17 cellular contexts compared by ENCODE assay signal in the genomic region with DNA sequence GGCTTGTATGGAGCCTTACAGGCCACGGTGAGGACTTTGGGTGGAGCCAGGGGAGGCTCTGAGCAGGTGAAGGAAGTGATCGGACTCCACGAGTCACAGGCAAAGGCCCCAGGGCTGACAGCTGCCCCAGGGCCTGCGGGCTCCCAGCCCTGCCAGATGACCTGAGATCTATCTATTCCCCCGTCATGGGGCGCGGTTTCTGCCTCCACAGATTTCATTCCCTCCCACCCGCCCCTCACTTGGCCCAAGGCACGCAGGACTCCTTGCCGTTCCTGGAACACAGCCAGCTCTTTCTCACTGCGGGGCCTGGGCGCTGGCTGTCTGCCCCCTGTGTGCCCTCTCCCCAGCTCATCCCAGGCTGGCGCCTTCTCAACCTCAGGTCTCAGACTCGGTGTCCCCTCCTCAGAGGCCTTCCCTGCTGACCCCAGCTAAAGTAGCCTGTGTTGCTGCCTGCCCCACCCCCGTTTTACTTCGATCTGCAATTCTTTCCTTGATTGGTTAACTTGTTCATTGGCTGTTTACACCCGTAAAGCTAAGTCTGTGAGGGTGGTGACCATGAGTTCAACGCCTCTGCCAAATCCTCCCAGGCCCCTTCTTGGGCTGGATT. TPM values are rescaled to one million over a fixed set of nuclear protein-coding genes. Genes with fewer than 3 reads are reported as not detected.
DNase-seq lines count a peak whose midpoint lies in the region; ATAC-seq and TF ChIP-seq lines count a peak whose summit lies in the region.
"Had no signal": no experiment of that assay in that cellular context is flagged by ENCODE, and none has a peak within 500 bp of the region (broad histone marks: within the 10 kb centered on the region; RNA-seq: fewer than 3 reads in every experiment).

No MANE protein-coding gene starts in this region.

- ATAC-seq in right lobe of liver (peak in 1 of 4 donors; percentile 17), GM21717 (IDR thresholded peaks at IDR 0.05; ENCODE audit: unreplicated experiment) (no peak)
- ATAC-seq in stimulated activated naive CD8-positive, alpha-beta T cell treated with anti-CD3 and anti-CD28 coated beads, Interleukin-15, amount 100 ng/mL, for 72 hours = no peak
- ATAC-seq: activated CD8-positive, alpha-beta T cell treated with anti-CD3 and anti-CD28 coated beads for 36 hours had no signal

- H3K27me3 Mint-ChIP-seq in stimulated activated naive CD8-positive, alpha-beta T cell treated with anti-CD3 and anti-CD28 coated beads, Interleukin-15, amount 100 ng/mL, for 72 hours = peaks cover 8% of the 10 kb centered on the region
- H3K27me3 Mint-ChIP-seq: progenitor cell of endocrine pancreas had no signal

- WGBS in right lobe of liver (ENCODE audit: insufficient coverage, low coverage, low lambda C conversion rate, missing lambda C conversion rate) = 32% methylated on average over 12 of the region's 18 CpGs
- WGBS in esophagus squamous epithelium, 2 donors = 26 to 46% methylated on average over 13 to 17 of the region's 18 CpGs

- intact Hi-C loops in right lobe of liver (cut with DNase I) (loop anchor here in 1 of 2 donors (5.0 kb wide), 1 partner anchor 76 kb away; no protein-coding TSS in a partner anchor), esophagus squamous epithelium (cut with DNase I) (no loop called here)

- H3K4me1 Mint-ChIP-seq in stimulated activated naive CD8-positive, alpha-beta T cell treated with anti-CD3 and anti-CD28 coated beads, Interleukin-15, amount 100 ng/mL, for 72 hours = peaks cover 6% of the 10 kb centered on the region

- TF ChIP-seq CTCF in right lobe of liver (IDR thresholded peaks at IDR 0.05) (no peak), esophagus squamous epithelium (IDR thresholded peaks at IDR 0.05) (no peak)

- no peaks in the 10 kb centered on the region for H3K9me3 Mint-ChIP-seq in stimulated activated naive CD8-positive, alpha-beta T cell treated with anti-CD3 and anti-CD28 coated beads, Interleukin-15, amount 100 ng/mL, for 72 hours
- H3K9me3 Mint-ChIP-seq: activated CD8-positive, alpha-beta T cell treated with anti-CD3 and anti-CD28 coated beads for 36 hours; brain had no signal

- H3K4me3 ChIP-seq in right lobe of liver (no peak overlapping the region), esophagus squamous epithelium (no peak overlapping the region)
- H3K4me3 ChIP-seq: lung had no signal

- peak overlapping the region; percentile 47 to 60 (median 54) for H3K27ac ChIP-seq in right lobe of liver
- peak overlapping the region in 1 of 4 donors; percentile 29 for H3K27ac ChIP-seq in esophagus squamous epithelium

- no peaks in the 10 kb centered on the region for H3K36me3 ChIP-seq in right lobe of liver
- no peaks in the 10 kb centered on the region for H3K36me3 ChIP-seq in esophagus squamous epithelium

- H3K27me3 ChIP-seq in right lobe of liver (no peaks in the 10 kb centered on the region), esophagus squamous epithelium (peaks cover 0 to 33% (median 0%) of the 10 kb centered on the region in 4 donors)

- no peak overlapping the region for H3K4me3 Mint-ChIP-seq in stimulated activated naive CD8-positive, alpha-beta T cell treated with anti-CD3 and anti-CD28 coated beads, Interleukin-15, amount 100 ng/mL, for 72 hours
- H3K4me3 Mint-ChIP-seq: activated CD8-positive, alpha-beta T cell treated with anti-CD3 and anti-CD28 coated beads for 36 hours; brain had no signal

- H3K4me1 ChIP-seq in right lobe of liver (peaks cover 0 to 10% (median 4%) of the 10 kb centered on the region in 4 donors), esophagus squamous epithelium (peaks cover 0 to 19% (median 8%) of the 10 kb centered on the region in 3 donors)

- H3K9me3 ChIP-seq in right lobe of liver (no peaks in the 10 kb centered on the region), esophagus squamous epithelium (no peaks in the 10 kb centered on the region)

- TF ChIP-seq POLR2A in right lobe of liver (IDR thresholded peaks at IDR 0.05) = no peak
- TF ChIP-seq POLR2A in esophagus squamous epithelium (IDR thresholded peaks at IDR 0.05) = no peak

- no peak overlapping the region for H3K27ac Mint-ChIP-seq in stimulated activated naive CD8-positive, alpha-beta T cell treated with anti-CD3 and anti-CD28 coated beads, Interleukin-15, amount 100 ng/mL, for 72 hours
- H3K27ac Mint-ChIP-seq: activated CD8-positive, alpha-beta T cell treated with anti-CD3 and anti-CD28 coated beads for 36 hours; progenitor cell of endocrine pancreas had no signal

- DNase-seq in A172 (ENCODE audit: low spot score) (peak; percentile 34), HPDE6-E6E7 (ENCODE audit: extremely low spot score) (peak; percentile 65), T1000 (lab: John Stamatoyannopoulos, UW) (peak; percentile 63), right lobe of liver (no peak), esophagus squamous epithelium (lab: John Stamatoyannopoulos, UW) (no peak), HuH-7.5 (ENCODE audit: low spot score) (no peak)
- DNase-seq in stimulated activated naive CD8-positive, alpha-beta T cell treated with anti-CD3 and anti-CD28 coated beads, Interleukin-15, amount 100 ng/mL, for 72 hours = no peak
- DNase-seq: activated CD8-positive, alpha-beta T cell treated with anti-CD3 and anti-CD28 coated beads for 36 hours; activated effector memory CD4-positive, alpha-beta T cell treated with anti-CD3 and anti-CD28 coated beads, Interleukin-2, amount 50 U/mL, for 16 hours; AML-193; NCI-H1436 treated with DMSO at 0.1 percent for 48 hours; stimulated activated CD4-positive, alpha-beta T cell treated with anti-CD3 and anti-CD28 coated beads, Interleukin-2, amount 100 ng/mL, for 24 hours; T-helper 2 cell had no signal

RNA-seq across cellular contexts. Expression of a gene that starts 13.9 kb away (rescaled TPM):
- 9.2 and 16.2 TPM in 2 replicates for total RNA-seq in A172 (2014; rRNA removed; shearing (Covaris generic))
- total RNA-seq in right lobe of liver = 10 to 100 TPM; 11.4 to 16.6 (median 14.7) TPM
- 10 to 100 TPM; 12.2 to 40.1 (median 18.3) TPM for total RNA-seq in esophagus squamous epithelium

RNA-seq across cellular contexts. Expression of a gene that starts 27.5 kb away (rescaled TPM):
- 0.03 and 0.31 TPM in 2 replicates for total RNA-seq in A172 (2014; rRNA removed; shearing (Covaris generic))
- total RNA-seq in right lobe of liver = not detected
- total RNA-seq in esophagus squamous epithelium = under 1 TPM in 3 of 4 donors, not detected in 1; 0.19 to 0.57 (median 0.40) TPM
- total RNA-seq: activated CD8-positive, alpha-beta T cell treated with anti-CD3 and anti-CD28 coated beads for 36 hours; lung; progenitor cell of endocrine pancreas had no signal

Comparison
In these comparisons a context has a peak if more than half of its experiments do, and no peak if none do; other contexts are left out.
1. DNase-seq: peak in A172 (single experiment), HPDE6-E6E7 (single experiment) and T1000 (single experiment); none in right lobe of liver (0 of 3), esophagus squamous epithelium (single experiment), stimulated activated naive CD8-positive, alpha-beta T cell treated with anti-CD3 and anti-CD28 coated beads, Interleukin-15, amount 100 ng/mL, for 72 hours (0 of 2) and HuH-7.5 (single experiment).